In genomic region chr15:65792130-65792987, GRCh38 we compare ENCODE assay signal across 1 cellular context.
A peak's percentile ranks its signal among the peaks of the same experiment; 100 is the strongest.
TF ChIP-seq lines count a peak whose summit lies in the region.

TSS of gene DENND4A (minus strand) at chr15:65792293. CDS start at chr15:65756450, 35,843 bp downstream.

TF ChIP-seq in HEK293, 187 proteins besides CTCF, POLR2A, EP300 and RAD21 (continued from another document):
- TF ChIP-seq ZNF692 (tag by site-specific recombination; IDR thresholded peaks at IDR 0.05): peak; percentile 89
- TF ChIP-seq ATF2 (tag by site-specific recombination; IDR thresholded peaks at IDR 0.05; ENCODE audit: low read depth): peak; percentile 88
- peak; percentile 97 for TF ChIP-seq ZNF629 (tag by site-specific recombination; IDR thresholded peaks at IDR 0.05)
- TF ChIP-seq ZNF596 (tag by site-specific recombination; IDR thresholded peaks at IDR 0.05): no peak
- TF ChIP-seq ZNF501 (tag by site-specific recombination; IDR thresholded peaks at IDR 0.05): peak; percentile 90
- TF ChIP-seq KLF10 (tag by site-specific recombination; IDR thresholded peaks at IDR 0.05): peak; percentile 85
- peak; percentile 89; the same call in 1 of the 2 replicates for TF ChIP-seq KLF7 (tag by site-specific recombination; IDR thresholded peaks at IDR 0.05; ENCODE audit: borderline replicate concordance)
- TF ChIP-seq ZNF560 (tag by site-specific recombination; IDR thresholded peaks at IDR 0.05; ENCODE audit: borderline replicate concordance): no peak
- TF ChIP-seq ZNF768 (tag by site-specific recombination; IDR thresholded peaks at IDR 0.05): no peak; the same call in 1 of the 2 replicates
- TF ChIP-seq PRDM6 (tag by site-specific recombination; IDR thresholded peaks at IDR 0.05): no peak
- no peak for TF ChIP-seq ZNF302 (tag by site-specific recombination; IDR thresholded peaks at IDR 0.05; ENCODE audit: low read depth)
- peak; percentile 96; the same call in 1 of the 2 replicates for TF ChIP-seq ZBTB1 (tag by site-specific recombination; IDR thresholded peaks at IDR 0.05)
- peak; percentile 77 for TF ChIP-seq WT1 (tag by site-specific recombination; IDR thresholded peaks at IDR 0.05)
- TF ChIP-seq ZFP37 (tag by site-specific recombination; IDR thresholded peaks at IDR 0.05): peak; percentile 92
- TF ChIP-seq ZNF843 (tag by site-specific recombination; IDR thresholded peaks at IDR 0.05): peak; percentile 51
- no peak for TF ChIP-seq ZNF624 (tag by site-specific recombination; IDR thresholded peaks at IDR 0.05)
- TF ChIP-seq MYNN (tag by site-specific recombination; IDR thresholded peaks at IDR 0.05; ENCODE audit: borderline replicate concordance): no peak; the same call in 1 of the 2 replicates
- TF ChIP-seq SP3 (tag by site-specific recombination; IDR thresholded peaks at IDR 0.05): peak; percentile 100
- no peak for TF ChIP-seq HOXD13 (CRISPR knock-in tag; IDR thresholded peaks at IDR 0.05; ENCODE audit: borderline replicate concordance)
- TF ChIP-seq YY1 (tag by site-specific recombination; IDR thresholded peaks at IDR 0.05): peak; percentile 92
- no peak for TF ChIP-seq ZNF747 (tag by site-specific recombination; IDR thresholded peaks at IDR 0.05)
- TF ChIP-seq ZNF677 (tag by site-specific recombination; IDR thresholded peaks at IDR 0.05): no peak
- TF ChIP-seq HOXA7 (CRISPR knock-in tag; IDR thresholded peaks at IDR 0.05; ENCODE audit: borderline replicate concordance): no peak
- TF ChIP-seq PRDM2 (tag by site-specific recombination; IDR thresholded peaks at IDR 0.05; ENCODE audit: borderline replicate concordance): no peak
- peak; percentile 97 for TF ChIP-seq PRDM10 (tag by site-specific recombination; IDR thresholded peaks at IDR 0.05)
- TF ChIP-seq SCRT2 (tag by site-specific recombination; IDR thresholded peaks at IDR 0.05): peak; percentile 81
- no peak for TF ChIP-seq ZNF658 (tag by site-specific recombination; IDR thresholded peaks at IDR 0.05)
- no peak for TF ChIP-seq ZNF449 (tag by site-specific recombination; IDR thresholded peaks at IDR 0.05)
- no peak for TF ChIP-seq ZNF426 (tag by site-specific recombination; IDR thresholded peaks at IDR 0.05)
- no peak for TF ChIP-seq ZNF558 (tag by site-specific recombination; IDR thresholded peaks at IDR 0.05)
- no peak for TF ChIP-seq ZNF521 (tag by site-specific recombination; IDR thresholded peaks at IDR 0.05)
- no peak for TF ChIP-seq ZNF398 (tag by site-specific recombination; IDR thresholded peaks at IDR 0.05)
- no peak for TF ChIP-seq ZNF23 (tag by site-specific recombination; IDR thresholded peaks at IDR 0.05; ENCODE audit: borderline replicate concordance)
- TF ChIP-seq ZNF555 (tag by site-specific recombination; conservative IDR thresholded peaks at IDR 0.05): no peak
- TF ChIP-seq ZNF112 (tag by site-specific recombination; IDR thresholded peaks at IDR 0.05): no peak
- TF ChIP-seq AEBP2 (tag by site-specific recombination; IDR thresholded peaks at IDR 0.05; ENCODE audit: borderline replicate concordance): no peak; the same call in 1 of the 2 replicates
- no peak for TF ChIP-seq ZNF146 (tag by site-specific recombination; IDR thresholded peaks at IDR 0.05)
- no peak for TF ChIP-seq ZSCAN18 (tag by site-specific recombination; IDR thresholded peaks at IDR 0.05)
- no peak for TF ChIP-seq ZNF138 (tag by site-specific recombination; IDR thresholded peaks at IDR 0.05; ENCODE audit: borderline replicate concordance)
